ENCODE assay signal across 1 cellular context in the genomic region with DNA sequence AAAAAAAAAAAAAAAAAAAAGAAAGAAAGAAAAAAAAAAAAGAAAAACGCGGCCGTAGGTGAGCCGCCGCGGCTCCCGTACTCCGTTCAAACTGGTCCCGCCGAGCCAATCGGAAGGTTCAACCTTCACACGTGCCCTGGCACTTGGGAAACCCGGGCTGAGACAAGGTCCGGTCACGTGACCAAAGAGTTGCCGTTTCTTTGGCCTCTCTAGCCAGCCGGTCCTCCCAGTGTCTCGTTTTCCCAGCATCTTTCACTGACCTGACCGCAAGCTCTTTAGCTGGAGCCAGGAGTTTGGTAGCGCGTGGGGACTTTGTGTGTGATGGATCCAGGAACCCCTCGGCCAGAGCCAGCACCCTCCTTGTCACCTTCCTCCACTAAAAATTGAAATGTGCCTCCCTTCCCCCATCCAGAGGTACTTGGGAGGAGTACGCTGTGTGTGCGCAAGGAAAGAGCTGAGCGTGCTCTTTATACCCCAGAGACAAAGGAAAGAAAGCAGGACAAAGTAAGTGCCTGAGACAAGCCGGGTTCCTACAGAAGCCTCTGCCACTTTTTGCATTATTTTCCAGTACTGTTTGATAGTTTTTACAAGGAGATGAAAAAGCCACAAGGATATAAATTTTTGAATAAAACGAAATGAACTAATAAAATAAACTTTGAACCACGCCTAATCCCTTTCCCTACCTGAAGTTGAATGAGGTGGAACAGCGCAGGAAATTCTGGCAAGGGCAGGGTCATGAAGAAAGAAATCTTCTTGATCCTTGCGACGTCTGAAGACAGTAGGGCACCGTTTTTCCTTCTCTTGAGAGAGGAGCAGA.
TF ChIP-seq lines count a peak whose summit lies in the region.

No MANE protein-coding gene starts in this region.

TF ChIP-seq in GM23338, 12 proteins besides CTCF, POLR2A, EP300 and RAD21:
- TF ChIP-seq NANOG (IDR thresholded peaks at IDR 0.05; ENCODE audit: borderline replicate concordance) (no peak), CREB1 (CRISPR knock-in tag; IDR thresholded peaks at IDR 0.05; ENCODE audit: low read depth) (0 out of 2 replicates have a peak, but pooled peaks have one; percentile 50), POLR2AphosphoS5 (IDR thresholded peaks at IDR 0.05; ENCODE audit: low read depth) (peak; percentile 83), ZNF462 (CRISPR knock-in tag; IDR thresholded peaks at IDR 0.05) (no peak)
- TF ChIP-seq, protein P1, sequence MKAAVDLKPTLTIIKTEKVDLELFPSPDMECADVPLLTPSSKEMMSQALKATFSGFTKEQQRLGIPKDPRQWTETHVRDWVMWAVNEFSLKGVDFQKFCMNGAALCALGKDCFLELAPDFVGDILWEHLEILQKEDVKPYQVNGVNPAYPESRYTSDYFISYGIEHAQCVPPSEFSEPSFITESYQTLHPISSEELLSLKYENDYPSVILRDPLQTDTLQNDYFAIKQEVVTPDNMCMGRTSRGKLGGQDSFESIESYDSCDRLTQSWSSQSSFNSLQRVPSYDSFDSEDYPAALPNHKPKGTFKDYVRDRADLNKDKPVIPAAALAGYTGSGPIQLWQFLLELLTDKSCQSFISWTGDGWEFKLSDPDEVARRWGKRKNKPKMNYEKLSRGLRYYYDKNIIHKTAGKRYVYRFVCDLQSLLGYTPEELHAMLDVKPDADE (IDR thresholded peaks at IDR 0.05): peak; percentile 50
